14 cellular contexts compared by ENCODE assay signal in the genomic region with DNA sequence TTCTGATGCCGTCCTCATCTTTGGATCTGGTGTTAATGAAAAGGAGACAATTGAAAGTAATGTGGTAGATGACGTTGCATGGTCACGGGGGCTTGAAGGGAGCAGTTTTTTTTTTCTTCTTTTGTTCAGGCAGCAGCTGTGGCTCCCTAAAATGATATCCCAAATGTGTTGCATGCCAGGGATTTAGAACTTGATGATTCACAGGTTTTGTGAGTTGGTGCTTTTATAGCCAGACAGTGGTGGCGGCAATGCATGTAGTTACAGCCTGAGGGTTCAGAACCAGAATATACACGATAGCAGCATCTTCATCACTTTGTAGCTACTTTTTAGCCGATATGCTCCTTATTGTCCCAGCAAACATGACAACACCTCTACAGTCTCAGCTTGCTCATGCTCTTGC.
"Had no signal": no experiment of that assay in that cellular context is flagged by ENCODE, and none has a peak within 500 bp of the region (broad histone marks: within the 10 kb centered on the region; RNA-seq: fewer than 3 reads in every experiment).

No MANE protein-coding gene starts in this region.

- H3K4me1 ChIP-seq: esophagus squamous epithelium, neural progenitor cell, pancreas, stomach had no signal

- H2AFZ ChIP-seq: hepatocyte had no signal

- ATAC-seq: activated naive CD4-positive, alpha-beta T cell treated with anti-CD3 and anti-CD28 coated beads, Interleukin-2, amount 50 U/mL, for 72 hours; pancreas had no signal

- H3K27ac Mint-ChIP-seq: activated naive CD4-positive, alpha-beta T cell treated with anti-CD3 and anti-CD28 coated beads, Interleukin-2, amount 50 U/mL, for 72 hours; neural progenitor cell had no signal

- H3K9me3 ChIP-seq: esophagus squamous epithelium, pancreas, stomach, thoracic aorta had no signal

- H3K27me3 ChIP-seq: esophagus squamous epithelium, hepatocyte, neural progenitor cell, pancreas, stomach had no signal

- H3K4me1 Mint-ChIP-seq: neural progenitor cell had no signal

- H3K4me3 Mint-ChIP-seq: neural progenitor cell had no signal

- H3K79me2 ChIP-seq: hepatocyte had no signal

- H3K27ac ChIP-seq: esophagus squamous epithelium, hepatocyte, neural progenitor cell, pancreas, skin epidermis, stomach, thoracic aorta had no signal

- DNase-seq: activated CD4-positive, alpha-beta T cell treated with anti-CD3 and anti-CD28 coated beads, Interleukin-2, amount 50 U/mL, for 4 hours; activated effector memory CD4-positive, alpha-beta T cell treated with anti-CD3 and anti-CD28 coated beads, Interleukin-2, amount 50 U/mL, for 16 hours; activated T-cell treated with anti-CD3 and anti-CD28 coated beads, Interleukin-2, amount 50 U/mL, for 1 hour; amygdala; esophagus squamous epithelium; pancreas; retina; stomach; T-helper 2 cell had no signal

- H3K4me2 ChIP-seq: hepatocyte, neural progenitor cell had no signal

- H3K36me3 ChIP-seq: esophagus squamous epithelium, neural progenitor cell, pancreas, stomach, thoracic aorta had no signal

- H3K36me3 Mint-ChIP-seq: neural progenitor cell had no signal

- H3K4me3 ChIP-seq: esophagus squamous epithelium, hepatocyte, neural progenitor cell, pancreas, skin epidermis, stomach, thoracic aorta had no signal
